ENCODE assay signal across 1 cellular context in genomic region chr14:90503582-90503981, GRCh38.
TF ChIP-seq lines count a peak whose summit lies in the region.

No MANE protein-coding gene starts in this region.

TF ChIP-seq in GM23338, 12 proteins besides CTCF, POLR2A, EP300 and RAD21 (continued from another document):
- TF ChIP-seq ETS1 (IDR thresholded peaks at IDR 0.05) (no peak), POLR2AphosphoS5 (IDR thresholded peaks at IDR 0.05; ENCODE audit: low read depth) (no peak)
